Comparison of ENCODE assay signal across 1 cellular context in the genomic region with DNA sequence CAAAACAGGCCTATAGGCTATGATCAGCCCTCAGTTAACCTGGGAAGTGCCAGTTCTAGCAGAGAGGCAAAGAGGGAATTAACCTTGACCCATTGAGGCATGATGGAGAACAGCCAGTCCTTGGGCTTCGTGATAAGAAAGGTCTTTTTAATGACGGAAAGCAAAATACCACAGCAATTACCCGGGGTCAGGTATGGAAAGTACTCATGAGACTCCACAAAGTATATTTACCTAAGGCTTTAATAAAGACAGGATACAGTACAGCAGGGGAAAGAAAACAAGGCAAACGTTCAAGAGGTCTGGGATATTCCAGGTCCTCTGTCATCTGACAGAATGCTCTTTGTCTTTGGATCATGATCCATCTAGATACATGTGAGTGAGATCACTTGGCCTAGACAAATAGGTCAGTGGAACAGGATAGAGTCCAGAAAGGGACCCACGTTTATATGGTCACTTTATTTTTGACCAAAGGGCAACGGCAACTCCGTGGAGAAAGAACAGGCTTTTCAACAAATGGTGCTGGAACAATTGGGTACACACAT.
TF ChIP-seq lines count a peak whose summit lies in the region.

No MANE protein-coding gene starts in this region.

TF ChIP-seq in HepG2, 621 proteins besides CTCF, POLR2A, EP300 and RAD21 (continued from another document and continues in another):
- TF ChIP-seq, protein P1, sequence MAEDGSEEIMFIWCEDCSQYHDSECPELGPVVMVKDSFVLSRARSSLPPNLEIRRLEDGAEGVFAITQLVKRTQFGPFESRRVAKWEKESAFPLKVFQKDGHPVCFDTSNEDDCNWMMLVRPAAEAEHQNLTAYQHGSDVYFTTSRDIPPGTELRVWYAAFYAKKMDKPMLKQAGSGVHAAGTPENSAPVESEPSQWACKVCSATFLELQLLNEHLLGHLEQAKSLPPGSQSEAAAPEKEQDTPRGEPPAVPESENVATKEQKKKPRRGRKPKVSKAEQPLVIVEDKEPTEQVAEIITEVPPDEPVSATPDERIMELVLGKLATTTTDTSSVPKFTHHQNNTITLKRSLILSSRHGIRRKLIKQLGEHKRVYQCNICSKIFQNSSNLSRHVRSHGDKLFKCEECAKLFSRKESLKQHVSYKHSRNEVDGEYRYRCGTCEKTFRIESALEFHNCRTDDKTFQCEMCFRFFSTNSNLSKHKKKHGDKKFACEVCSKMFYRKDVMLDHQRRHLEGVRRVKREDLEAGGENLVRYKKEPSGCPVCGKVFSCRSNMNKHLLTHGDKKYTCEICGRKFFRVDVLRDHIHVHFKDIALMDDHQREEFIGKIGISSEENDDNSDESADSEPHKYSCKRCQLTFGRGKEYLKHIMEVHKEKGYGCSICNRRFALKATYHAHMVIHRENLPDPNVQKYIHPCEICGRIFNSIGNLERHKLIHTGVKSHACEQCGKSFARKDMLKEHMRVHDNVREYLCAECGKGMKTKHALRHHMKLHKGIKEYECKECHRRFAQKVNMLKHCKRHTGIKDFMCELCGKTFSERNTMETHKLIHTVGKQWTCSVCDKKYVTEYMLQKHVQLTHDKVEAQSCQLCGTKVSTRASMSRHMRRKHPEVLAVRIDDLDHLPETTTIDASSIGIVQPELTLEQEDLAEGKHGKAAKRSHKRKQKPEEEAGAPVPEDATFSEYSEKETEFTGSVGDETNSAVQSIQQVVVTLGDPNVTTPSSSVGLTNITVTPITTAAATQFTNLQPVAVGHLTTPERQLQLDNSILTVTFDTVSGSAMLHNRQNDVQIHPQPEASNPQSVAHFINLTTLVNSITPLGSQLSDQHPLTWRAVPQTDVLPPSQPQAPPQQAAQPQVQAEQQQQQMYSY (CRISPR knock-in tag; IDR thresholded peaks at IDR 0.05) = peak; percentile 63
- TF ChIP-seq ZNF746 (CRISPR knock-in tag; IDR thresholded peaks at IDR 0.05) (no peak), NCOR1 (IDR thresholded peaks at IDR 0.05; ENCODE audit: borderline replicate concordance, low read length) (peak; percentile 94), CHD4 (IDR thresholded peaks at IDR 0.05; ENCODE audit: borderline replicate concordance, low read length) (peak; percentile 71; the same call in 1 of the 2 replicates), ZNF12 (CRISPR knock-in tag; IDR thresholded peaks at IDR 0.05) (peak; percentile 71; the same call in 1 of the 2 replicates), SP140L (CRISPR knock-in tag; IDR thresholded peaks at IDR 0.05; ENCODE audit: borderline replicate concordance) (no peak), NRL (CRISPR knock-in tag; IDR thresholded peaks at IDR 0.05; ENCODE audit: borderline replicate concordance) (no peak), ZFP90 (CRISPR knock-in tag; IDR thresholded peaks at IDR 0.05; ENCODE audit: borderline replicate concordance) (peak; percentile 76; the same call in 1 of the 2 replicates), ZNF432 (CRISPR knock-in tag; IDR thresholded peaks at IDR 0.05; ENCODE audit: borderline replicate concordance) (no peak), POLR2G (IDR thresholded peaks at IDR 0.05; ENCODE audit: low read depth, low read length) (peak; percentile 4; the same call in 1 of the 2 replicates), GABPB1 (CRISPR knock-in tag; IDR thresholded peaks at IDR 0.05) (no peak), RFX3 (CRISPR knock-in tag; IDR thresholded peaks at IDR 0.05) (no peak), ZNF263 (CRISPR knock-in tag; IDR thresholded peaks at IDR 0.05) (0 out of 2 replicates have a peak, but pooled peaks have one; percentile 23), ATF7-NPFF (CRISPR knock-in tag; IDR thresholded peaks at IDR 0.05; ENCODE audit: low read depth) (no peak), ZMYM4 (CRISPR knock-in tag; IDR thresholded peaks at IDR 0.05) (peak; percentile 85), ELF4 (CRISPR knock-in tag; IDR thresholded peaks at IDR 0.05; ENCODE audit: borderline replicate concordance) (no peak), ZNF207 (IDR thresholded peaks at IDR 0.05; ENCODE audit: borderline replicate concordance) (no peak), ZNF644 (CRISPR knock-in tag; IDR thresholded peaks at IDR 0.05; ENCODE audit: low read depth) (peak; percentile 72), NR2F2 (IDR thresholded peaks at IDR 0.05; ENCODE audit: borderline replicate concordance, low read depth) (peak; percentile 95), ZNF564 (CRISPR knock-in tag; IDR thresholded peaks at IDR 0.05) (no peak), SNRNP70 (IDR thresholded peaks at IDR 0.05; ENCODE audit: low read depth, low read length) (no peak), NR2C2 (CRISPR knock-in tag; IDR thresholded peaks at IDR 0.05; ENCODE audit: borderline replicate concordance) (peak; percentile 77), SMARCE1 (IDR thresholded peaks at IDR 0.05; ENCODE audit: borderline replicate concordance) (no peak), ZC3H4 (CRISPR knock-in tag; IDR thresholded peaks at IDR 0.05; ENCODE audit: borderline replicate concordance) (no peak), RFX1 (IDR thresholded peaks at IDR 0.05) (no peak), PAX8 (CRISPR knock-in tag; IDR thresholded peaks at IDR 0.05; ENCODE audit: borderline replicate concordance) (no peak), NKX3-1 (CRISPR knock-in tag; IDR thresholded peaks at IDR 0.05) (peak; percentile 85)
- TF ChIP-seq, protein P2, sequence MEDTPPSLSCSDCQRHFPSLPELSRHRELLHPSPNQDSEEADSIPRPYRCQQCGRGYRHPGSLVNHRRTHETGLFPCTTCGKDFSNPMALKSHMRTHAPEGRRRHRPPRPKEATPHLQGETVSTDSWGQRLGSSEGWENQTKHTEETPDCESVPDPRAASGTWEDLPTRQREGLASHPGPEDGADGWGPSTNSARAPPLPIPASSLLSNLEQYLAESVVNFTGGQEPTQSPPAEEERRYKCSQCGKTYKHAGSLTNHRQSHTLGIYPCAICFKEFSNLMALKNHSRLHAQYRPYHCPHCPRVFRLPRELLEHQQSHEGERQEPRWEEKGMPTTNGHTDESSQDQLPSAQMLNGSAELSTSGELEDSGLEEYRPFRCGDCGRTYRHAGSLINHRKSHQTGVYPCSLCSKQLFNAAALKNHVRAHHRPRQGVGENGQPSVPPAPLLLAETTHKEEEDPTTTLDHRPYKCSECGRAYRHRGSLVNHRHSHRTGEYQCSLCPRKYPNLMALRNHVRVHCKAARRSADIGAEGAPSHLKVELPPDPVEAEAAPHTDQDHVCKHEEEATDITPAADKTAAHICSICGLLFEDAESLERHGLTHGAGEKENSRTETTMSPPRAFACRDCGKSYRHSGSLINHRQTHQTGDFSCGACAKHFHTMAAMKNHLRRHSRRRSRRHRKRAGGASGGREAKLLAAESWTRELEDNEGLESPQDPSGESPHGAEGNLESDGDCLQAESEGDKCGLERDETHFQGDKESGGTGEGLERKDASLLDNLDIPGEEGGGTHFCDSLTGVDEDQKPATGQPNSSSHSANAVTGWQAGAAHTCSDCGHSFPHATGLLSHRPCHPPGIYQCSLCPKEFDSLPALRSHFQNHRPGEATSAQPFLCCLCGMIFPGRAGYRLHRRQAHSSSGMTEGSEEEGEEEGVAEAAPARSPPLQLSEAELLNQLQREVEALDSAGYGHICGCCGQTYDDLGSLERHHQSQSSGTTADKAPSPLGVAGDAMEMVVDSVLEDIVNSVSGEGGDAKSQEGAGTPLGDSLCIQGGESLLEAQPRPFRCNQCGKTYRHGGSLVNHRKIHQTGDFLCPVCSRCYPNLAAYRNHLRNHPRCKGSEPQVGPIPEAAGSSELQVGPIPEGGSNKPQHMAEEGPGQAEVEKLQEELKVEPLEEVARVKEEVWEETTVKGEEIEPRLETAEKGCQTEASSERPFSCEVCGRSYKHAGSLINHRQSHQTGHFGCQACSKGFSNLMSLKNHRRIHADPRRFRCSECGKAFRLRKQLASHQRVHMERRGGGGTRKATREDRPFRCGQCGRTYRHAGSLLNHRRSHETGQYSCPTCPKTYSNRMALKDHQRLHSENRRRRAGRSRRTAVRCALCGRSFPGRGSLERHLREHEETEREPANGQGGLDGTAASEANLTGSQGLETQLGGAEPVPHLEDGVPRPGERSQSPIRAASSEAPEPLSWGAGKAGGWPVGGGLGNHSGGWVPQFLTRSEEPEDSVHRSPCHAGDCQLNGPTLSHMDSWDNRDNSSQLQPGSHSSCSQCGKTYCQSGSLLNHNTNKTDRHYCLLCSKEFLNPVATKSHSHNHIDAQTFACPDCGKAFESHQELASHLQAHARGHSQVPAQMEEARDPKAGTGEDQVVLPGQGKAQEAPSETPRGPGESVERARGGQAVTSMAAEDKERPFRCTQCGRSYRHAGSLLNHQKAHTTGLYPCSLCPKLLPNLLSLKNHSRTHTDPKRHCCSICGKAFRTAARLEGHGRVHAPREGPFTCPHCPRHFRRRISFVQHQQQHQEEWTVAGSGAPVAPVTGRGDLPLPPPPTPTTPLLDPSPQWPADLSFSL (CRISPR knock-in tag; IDR thresholded peaks at IDR 0.05) = no peak
- TF ChIP-seq, protein P3, sequence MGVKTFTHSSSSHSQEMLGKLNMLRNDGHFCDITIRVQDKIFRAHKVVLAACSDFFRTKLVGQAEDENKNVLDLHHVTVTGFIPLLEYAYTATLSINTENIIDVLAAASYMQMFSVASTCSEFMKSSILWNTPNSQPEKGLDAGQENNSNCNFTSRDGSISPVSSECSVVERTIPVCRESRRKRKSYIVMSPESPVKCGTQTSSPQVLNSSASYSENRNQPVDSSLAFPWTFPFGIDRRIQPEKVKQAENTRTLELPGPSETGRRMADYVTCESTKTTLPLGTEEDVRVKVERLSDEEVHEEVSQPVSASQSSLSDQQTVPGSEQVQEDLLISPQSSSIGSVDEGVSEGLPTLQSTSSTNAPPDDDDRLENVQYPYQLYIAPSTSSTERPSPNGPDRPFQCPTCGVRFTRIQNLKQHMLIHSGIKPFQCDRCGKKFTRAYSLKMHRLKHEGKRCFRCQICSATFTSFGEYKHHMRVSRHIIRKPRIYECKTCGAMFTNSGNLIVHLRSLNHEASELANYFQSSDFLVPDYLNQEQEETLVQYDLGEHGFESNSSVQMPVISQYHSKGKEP (CRISPR knock-in tag; IDR thresholded peaks at IDR 0.05) = peak; percentile 45; the same call in 1 of the 2 replicates
- TF ChIP-seq, protein P4, sequence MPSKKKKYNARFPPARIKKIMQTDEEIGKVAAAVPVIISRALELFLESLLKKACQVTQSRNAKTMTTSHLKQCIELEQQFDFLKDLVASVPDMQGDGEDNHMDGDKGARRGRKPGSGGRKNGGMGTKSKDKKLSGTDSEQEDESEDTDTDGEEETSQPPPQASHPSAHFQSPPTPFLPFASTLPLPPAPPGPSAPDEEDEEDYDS (CRISPR knock-in tag; IDR thresholded peaks at IDR 0.05) = 0 out of 2 replicates have a peak, but pooled peaks have one; percentile 52
- TF ChIP-seq, protein P5, sequence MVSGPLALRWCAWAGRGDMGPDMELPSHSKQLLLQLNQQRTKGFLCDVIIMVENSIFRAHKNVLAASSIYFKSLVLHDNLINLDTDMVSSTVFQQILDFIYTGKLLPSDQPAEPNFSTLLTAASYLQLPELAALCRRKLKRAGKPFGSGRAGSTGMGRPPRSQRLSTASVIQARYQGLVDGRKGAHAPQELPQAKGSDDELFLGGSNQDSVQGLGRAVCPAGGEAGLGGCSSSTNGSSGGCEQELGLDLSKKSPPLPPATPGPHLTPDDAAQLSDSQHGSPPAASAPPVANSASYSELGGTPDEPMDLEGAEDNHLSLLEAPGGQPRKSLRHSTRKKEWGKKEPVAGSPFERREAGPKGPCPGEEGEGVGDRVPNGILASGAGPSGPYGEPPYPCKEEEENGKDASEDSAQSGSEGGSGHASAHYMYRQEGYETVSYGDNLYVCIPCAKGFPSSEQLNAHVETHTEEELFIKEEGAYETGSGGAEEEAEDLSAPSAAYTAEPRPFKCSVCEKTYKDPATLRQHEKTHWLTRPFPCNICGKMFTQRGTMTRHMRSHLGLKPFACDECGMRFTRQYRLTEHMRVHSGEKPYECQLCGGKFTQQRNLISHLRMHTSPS (CRISPR knock-in tag; IDR thresholded peaks at IDR 0.05; ENCODE audit: low read depth) = no peak; the same call in 1 of the 2 replicates
- TF ChIP-seq, protein P6, sequence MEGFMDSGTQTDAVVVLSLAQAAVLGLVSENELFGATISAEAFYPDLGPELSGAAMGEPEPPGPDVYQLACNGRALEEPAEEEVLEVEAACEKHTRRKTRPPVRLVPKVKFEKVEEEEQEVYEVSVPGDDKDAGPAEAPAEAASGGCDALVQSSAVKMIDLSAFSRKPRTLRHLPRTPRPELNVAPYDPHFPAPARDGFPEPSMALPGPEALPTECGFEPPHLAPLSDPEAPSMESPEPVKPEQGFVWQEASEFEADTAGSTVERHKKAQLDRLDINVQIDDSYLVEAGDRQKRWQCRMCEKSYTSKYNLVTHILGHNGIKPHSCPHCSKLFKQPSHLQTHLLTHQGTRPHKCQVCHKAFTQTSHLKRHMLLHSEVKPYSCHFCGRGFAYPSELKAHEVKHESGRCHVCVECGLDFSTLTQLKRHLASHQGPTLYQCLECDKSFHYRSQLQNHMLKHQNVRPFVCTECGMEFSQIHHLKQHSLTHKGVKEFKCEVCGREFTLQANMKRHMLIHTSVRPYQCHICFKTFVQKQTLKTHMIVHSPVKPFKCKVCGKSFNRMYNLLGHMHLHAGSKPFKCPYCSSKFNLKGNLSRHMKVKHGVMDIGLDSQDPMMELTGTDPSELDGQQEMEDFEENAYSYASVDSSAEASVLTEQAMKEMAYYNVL (CRISPR knock-in tag; IDR thresholded peaks at IDR 0.05; ENCODE audit: borderline replicate concordance) = peak; percentile 97
- TF ChIP-seq, protein P7, sequence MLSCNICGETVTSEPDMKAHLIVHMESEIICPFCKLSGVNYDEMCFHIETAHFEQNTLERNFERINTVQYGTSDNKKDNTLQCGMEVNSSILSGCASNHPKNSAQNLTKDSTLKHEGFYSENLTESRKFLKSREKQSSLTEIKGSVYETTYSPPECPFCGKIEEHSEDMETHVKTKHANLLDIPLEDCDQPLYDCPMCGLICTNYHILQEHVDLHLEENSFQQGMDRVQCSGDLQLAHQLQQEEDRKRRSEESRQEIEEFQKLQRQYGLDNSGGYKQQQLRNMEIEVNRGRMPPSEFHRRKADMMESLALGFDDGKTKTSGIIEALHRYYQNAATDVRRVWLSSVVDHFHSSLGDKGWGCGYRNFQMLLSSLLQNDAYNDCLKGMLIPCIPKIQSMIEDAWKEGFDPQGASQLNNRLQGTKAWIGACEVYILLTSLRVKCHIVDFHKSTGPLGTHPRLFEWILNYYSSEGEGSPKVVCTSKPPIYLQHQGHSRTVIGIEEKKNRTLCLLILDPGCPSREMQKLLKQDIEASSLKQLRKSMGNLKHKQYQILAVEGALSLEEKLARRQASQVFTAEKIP (CRISPR knock-in tag; IDR thresholded peaks at IDR 0.05; ENCODE audit: borderline replicate concordance) = no peak
- TF ChIP-seq, protein P8, sequence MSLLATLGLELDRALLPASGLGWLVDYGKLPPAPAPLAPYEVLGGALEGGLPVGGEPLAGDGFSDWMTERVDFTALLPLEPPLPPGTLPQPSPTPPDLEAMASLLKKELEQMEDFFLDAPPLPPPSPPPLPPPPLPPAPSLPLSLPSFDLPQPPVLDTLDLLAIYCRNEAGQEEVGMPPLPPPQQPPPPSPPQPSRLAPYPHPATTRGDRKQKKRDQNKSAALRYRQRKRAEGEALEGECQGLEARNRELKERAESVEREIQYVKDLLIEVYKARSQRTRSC (CRISPR knock-in tag; IDR thresholded peaks at IDR 0.05; ENCODE audit: low read depth) = no peak
- TF ChIP-seq, protein P9, sequence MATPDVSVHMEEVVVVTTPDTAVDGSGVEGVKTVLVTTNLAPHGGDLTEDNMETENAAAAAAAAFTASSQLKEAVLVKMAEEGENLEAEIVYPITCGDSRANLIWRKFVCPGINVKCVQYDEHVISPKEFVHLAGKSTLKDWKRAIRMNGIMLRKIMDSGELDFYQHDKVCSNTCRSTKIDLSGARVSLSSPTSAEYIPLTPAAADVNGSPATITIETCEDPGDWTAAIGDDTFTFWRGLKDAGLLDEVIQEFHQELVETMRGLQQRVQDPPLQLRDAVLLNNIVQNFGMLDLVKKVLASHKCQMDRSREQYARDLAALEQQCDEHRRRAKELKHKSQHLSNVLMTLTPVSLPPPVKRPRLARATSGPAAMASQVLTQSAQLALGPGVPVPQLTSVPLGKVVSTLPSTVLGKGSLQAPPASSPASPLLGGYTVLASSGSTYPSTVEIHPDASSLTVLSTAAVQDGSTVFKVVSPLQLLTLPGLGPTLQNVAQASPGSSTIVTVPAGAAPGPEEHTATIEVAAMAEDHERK (CRISPR knock-in tag; IDR thresholded peaks at IDR 0.05; ENCODE audit: low read depth) = no peak; the same call in 1 of the 2 replicates
